ENCODE assay signal across 21 cellular contexts in genomic region chr12:55626154-55626553, GRCh38. TPM values are rescaled to one million over a fixed set of nuclear protein-coding genes. Genes with fewer than 3 reads are reported as not detected.
"Had no signal": no experiment of that assay in that cellular context is flagged by ENCODE, and none has a peak within 500 bp of the region (broad histone marks: within the 10 kb centered on the region; RNA-seq: fewer than 3 reads in every experiment).

No MANE protein-coding gene starts in this region.

- H3K27ac ChIP-seq: KMS-11, SJCRH30 had no signal

- DNase-seq: IMR-90, Kasumi-1, MM.1S, NCI-H1092 treated with DMSO at 0.1 percent for 48 hours, NCI-H1436, NCI-H187, NCI-H2029, NCI-H2081 treated with DMSO at 0.1 percent for 48 hours, NCI-H2171, NCI-H345, NCI-H446 treated with DMSO at 0.1 percent for 48 hours, NCI-H526, NCI-H82, RPMI8226, SHP77 treated with DMSO at 0.1 percent for 48 hours, SJCRH30 had no signal

- H3K4me1 ChIP-seq: SJCRH30 had no signal

- H3K4me3 ChIP-seq: SJCRH30 had no signal

- ATAC-seq: HepG2, SK-N-SH treated with all-trans-retinoic acid at 6 μM for 48 hours had no signal

- H3K9me3 ChIP-seq: SJCRH30 had no signal

- H3K27me3 ChIP-seq: SJCRH30 had no signal

- H3K36me3 ChIP-seq: SJCRH30 had no signal

RNA-seq across cellular contexts. Expression of gene OR10P1, which starts 10.5 kb away (rescaled TPM):
- total RNA-seq: HepG2, HT1080, IMR-90, M059J, SJCRH30 had no signal
- polyA plus RNA-seq: HepG2, IMR-90 had no signal

RNA-seq across cellular contexts. Expression of gene OR2AP1, which starts 53.9 kb away (rescaled TPM):
- total RNA-seq: HepG2, HT1080, IMR-90, M059J, SJCRH30 had no signal
- polyA plus RNA-seq: HepG2, IMR-90 had no signal
